8 cellular contexts compared by ENCODE assay signal in genomic region chr6:21595265-21595950, GRCh38. TPM values are rescaled to one million over a fixed set of nuclear protein-coding genes. Genes with fewer than 3 reads are reported as not detected.
DNase-seq lines count a peak whose midpoint lies in the region; ATAC-seq and TF ChIP-seq lines count a peak whose summit lies in the region.

No MANE protein-coding gene starts in this region.

- TF ChIP-seq CTCF in Calu3 (IDR thresholded peaks at IDR 0.05; ENCODE audit: unreplicated experiment), result peak; percentile 45

- no peak overlapping the region for H3K27ac ChIP-seq in Karpas-422 (ENCODE audit: low read length)

- H3K27ac Mint-ChIP-seq in Calu3 (ENCODE audit: unreplicated experiment), result no peak overlapping the region
- peak overlapping the region; percentile 86 for H3K27ac Mint-ChIP-seq in activated naive CD4-positive, alpha-beta T cell treated with anti-CD3 and anti-CD28 coated beads, Interleukin-2, amount 50 U/mL, for 24 hours

- H3K4me1 Mint-ChIP-seq in Calu3 (ENCODE audit: low read depth, unreplicated experiment), result peaks cover 11% of the 10 kb centered on the region
- H3K4me1 Mint-ChIP-seq in activated naive CD4-positive, alpha-beta T cell treated with anti-CD3 and anti-CD28 coated beads, Interleukin-2, amount 50 U/mL, for 24 hours, result peaks cover 19% of the 10 kb centered on the region

- no peaks in the 10 kb centered on the region for H3K9me2 ChIP-seq in Karpas-422 (replicated peaks; ENCODE audit: insufficient read depth, low read length)

- H3K4me3 ChIP-seq in Karpas-422 (ENCODE audit: low read length), result peak overlapping the region; percentile 85

- ATAC-seq in GM19452 (IDR thresholded peaks at IDR 0.05; ENCODE audit: unreplicated experiment) (peak; percentile 24), left ventricle myocardium superior (no peak), GM18870 (IDR thresholded peaks at IDR 0.05; ENCODE audit: unreplicated experiment) (no peak)

- peaks cover 12% of the 10 kb centered on the region; the same call in 1 of the 2 replicates for H4K20me1 ChIP-seq in Karpas-422 (ENCODE audit: insufficient read depth, low read depth, low read length)

- intact Hi-C loops in Calu3 (cut with micrococcal nuclease; ENCODE audit: unreplicated experiment), result loop anchor here (5.0 to 10.0 kb wide), 8 partner anchors 52 to 1292 kb away; no protein-coding TSS in a partner anchor
- intact Hi-C loops in left ventricle myocardium superior (cut with micrococcal nuclease), result loop anchor here (10.0 kb wide), 1 partner anchor 1849 kb away; no protein-coding TSS in a partner anchor

- DNase-seq in Calu3 (peak; percentile 64), Karpas-422 (peak; percentile 66), left ventricle myocardium superior (peak; percentile 55), retina (peak; percentile 53), AML-193 (lab: John Stamatoyannopoulos, UW) (no peak)

- H3K79me2 ChIP-seq in Karpas-422 (ENCODE audit: low read length), result 0 out of 2 replicates have a peak, but pooled peaks cover 3% of the 10 kb centered on the region

- H3K27me3 ChIP-seq in Karpas-422 (ENCODE audit: low read length), result no peaks in the 10 kb centered on the region

- no TSS peak for BruUV-seq in Calu3 (replicated peaks; lab: Mats Ljungman, UMichigan)

- CTCF ChIA-PET in Calu3 (lab: Charles Lee), result interaction anchor here (0.6 to 2.5 kb wide), 6 partner anchors 32 to 1142 kb away, joined by 3 to 28 read pairs (median 6); no protein-coding TSS in a partner anchor

- H3K36me3 Mint-ChIP-seq in Calu3 (ENCODE audit: insufficient read depth, unreplicated experiment), result peaks cover 4% of the 10 kb centered on the region
- H3K36me3 Mint-ChIP-seq in activated naive CD4-positive, alpha-beta T cell treated with anti-CD3 and anti-CD28 coated beads, Interleukin-2, amount 50 U/mL, for 24 hours, result no peaks in the 10 kb centered on the region

- peak overlapping the region; percentile 99 for H2AFZ ChIP-seq in Karpas-422 (ENCODE audit: low read length)

- H3K9me3 Mint-ChIP-seq in Calu3 (ENCODE audit: low read depth, unreplicated experiment), result no peaks in the 10 kb centered on the region
- H3K9me3 Mint-ChIP-seq in activated naive CD4-positive, alpha-beta T cell treated with anti-CD3 and anti-CD28 coated beads, Interleukin-2, amount 50 U/mL, for 24 hours, result no peaks in the 10 kb centered on the region

- H3K4me3 Mint-ChIP-seq in Calu3 (ENCODE audit: low read depth, unreplicated experiment), result no peak overlapping the region
- peak overlapping the region; percentile 89 for H3K4me3 Mint-ChIP-seq in activated naive CD4-positive, alpha-beta T cell treated with anti-CD3 and anti-CD28 coated beads, Interleukin-2, amount 50 U/mL, for 24 hours

- peaks cover 30% of the 10 kb centered on the region for H3K4me1 ChIP-seq in Karpas-422 (ENCODE audit: low read length)

- H3K9ac ChIP-seq in Karpas-422 (ENCODE audit: low read length), result peak overlapping the region; percentile 83

- H3K9me3 ChIP-seq in Karpas-422 (ENCODE audit: low read length), result no peaks in the 10 kb centered on the region

- no peaks in the 10 kb centered on the region for H3K27me3 Mint-ChIP-seq in Calu3 (ENCODE audit: unreplicated experiment)
- H3K27me3 Mint-ChIP-seq in activated naive CD4-positive, alpha-beta T cell treated with anti-CD3 and anti-CD28 coated beads, Interleukin-2, amount 50 U/mL, for 24 hours, result peaks cover 41% of the 10 kb centered on the region

- H3K4me2 ChIP-seq in Karpas-422 (ENCODE audit: low read depth, low read length, poor library complexity, severe bottlenecking), result peak overlapping the region; percentile 80

- H3K36me3 ChIP-seq in Karpas-422 (ENCODE audit: insufficient read depth, low read length), result no peaks in the 10 kb centered on the region

RNA-seq across cellular contexts. Expression of gene SOX4, which starts 1.9 kb away (rescaled TPM):
- total RNA-seq in Calu3 (2022), result 109 and 120 TPM in 2 replicates
- 5.0 and 5.3 TPM in 2 replicates for total RNA-seq in Karpas-422 (2014; rRNA removed; shearing (Covaris generic); ENCODE audit: low replicate concordance)
- 10.0 TPM for total RNA-seq in left ventricle myocardium superior

Comparison
In these comparisons a context has a peak if more than half of its experiments do, and no peak if none do; other contexts are left out.
1. DNase-seq: peak in Calu3 (single experiment), Karpas-422 (single experiment), left ventricle myocardium superior (single experiment) and retina (single experiment); none in AML-193 (0 of 2).